ENCODE assay signal across 8 cellular contexts in the genomic region with DNA sequence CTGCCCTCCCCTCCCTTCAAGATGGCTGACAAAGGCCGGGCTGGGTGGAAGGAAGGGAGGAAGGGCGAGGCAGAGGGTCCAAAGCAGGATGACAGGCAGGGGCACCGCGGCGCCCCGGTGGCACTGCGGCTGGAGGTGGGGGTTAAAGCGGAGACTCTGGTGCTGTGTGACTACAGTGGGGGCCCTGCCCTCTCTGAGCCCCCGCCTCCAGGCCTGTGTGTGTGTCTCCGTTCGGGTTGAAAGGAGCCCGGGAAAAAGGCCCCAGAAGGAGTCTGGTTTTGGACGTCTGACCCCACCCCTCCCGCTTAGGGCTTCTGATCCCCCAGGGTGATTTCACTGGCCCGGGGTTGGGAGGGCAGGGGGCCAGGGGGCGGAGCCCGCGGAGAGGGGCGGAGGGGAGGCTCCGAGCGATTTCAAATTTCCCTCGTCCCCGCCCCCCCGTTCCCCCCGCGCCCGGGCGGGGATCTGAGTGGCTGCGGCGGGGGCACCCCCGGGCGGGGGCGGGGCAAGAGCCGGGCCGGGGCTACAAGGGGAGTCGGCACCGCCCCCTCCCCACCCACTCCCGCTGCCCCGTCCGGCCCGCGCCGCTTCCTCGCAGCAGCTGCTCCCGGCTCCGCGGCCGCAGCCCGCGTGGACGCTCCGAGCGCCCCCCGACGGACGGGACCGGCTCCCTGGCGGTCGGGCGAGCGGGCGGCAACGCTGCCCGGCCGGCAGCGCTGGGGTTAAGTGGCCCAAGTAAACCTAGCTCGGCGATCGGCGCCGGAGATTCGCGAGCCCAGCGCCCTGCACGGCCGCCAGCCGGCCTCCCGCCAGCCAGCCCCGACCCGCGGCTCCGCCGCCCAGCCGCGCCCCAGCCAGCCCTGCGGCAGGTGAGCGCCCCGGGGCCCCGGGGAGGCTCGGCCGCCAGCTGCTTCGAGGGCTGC. TPM values are rescaled to one million over a fixed set of nuclear protein-coding genes. Genes with fewer than 3 reads are reported as not detected.
DNase-seq lines count a peak whose midpoint lies in the region; ATAC-seq lines count a peak whose summit lies in the region.

A gene (plus strand): TSS at position 555 of the 923 bp plus-strand sequence. CDS start 17,939 bp downstream, outside the sequence.

- H3K4me1 ChIP-seq in ectodermal cell (ENCODE audit: control insufficient read depth, insufficient read depth, low read length), result peaks cover 6% of the 10 kb centered on the region

- ATAC-seq in HG03103 (IDR thresholded peaks at IDR 0.05; ENCODE audit: low read depth, unreplicated experiment), result peak; percentile 51

- no peaks in the 10 kb centered on the region for H3K27me3 ChIP-seq in ectodermal cell (ENCODE audit: control insufficient read depth, insufficient read depth, low read length, poor library complexity, severe bottlenecking)

- 0 to 1% methylated on average over 91 to 92 of the region's 92 CpGs for WGBS in ectodermal cell, 2 experiments

- H3K9me3 ChIP-seq in ectodermal cell (ENCODE audit: control insufficient read depth, low read length), result no peaks in the 10 kb centered on the region

- peak; percentile 76 for DNase-seq in NK-92 treated with Interleukin-12 subunit alpha and Interleukin-12 subunit beta, amount 100 ng/mL, for 24 hours (lab: John Stamatoyannopoulos, UW)
- DNase-seq in NK-92 (lab: John Stamatoyannopoulos, UW; ENCODE audit: unreplicated experiment), result no peak
- DNase-seq in NCI-H510A (lab: John Stamatoyannopoulos, UW), result peak; percentile 84
- DNase-seq in activated CD4-positive, alpha-beta T cell treated with anti-CD3 and anti-CD28 coated beads, Interleukin-2, amount 50 U/mL, for 24 hours (ENCODE audit: low read depth in 1 of 2, low spot score in 1 of 2), result peak; percentile 41 to 55
- DNase-seq in medulla oblongata (ENCODE audit: extremely low spot score), result peak; percentile 69
- DNase-seq in stimulated activated CD4-positive, alpha-beta T cell treated with anti-CD3 and anti-CD28 coated beads, TNF-alpha, amount 100 ng/mL, for 4 hours (ENCODE audit: low read depth in 3 of 3), result peak; percentile 51 to 60 (median 55)

- H3K36me3 ChIP-seq in ectodermal cell (ENCODE audit: control insufficient read depth, insufficient read depth, low read length), result no peaks in the 10 kb centered on the region

- peak within 1 kb of the TSS; percentile 90 for H3K4me3 ChIP-seq in ectodermal cell (ENCODE audit: insufficient read depth, low read depth, low read length)

- H3K27ac ChIP-seq in ectodermal cell (ENCODE audit: insufficient read depth, low read depth, low read length, poor library complexity, severe bottlenecking), result peak within 1 kb of the TSS; percentile 80

RNA-seq across cellular contexts. Expression of the gene that starts here (rescaled TPM):
- 92.5 TPM for polyA plus RNA-seq in ectodermal cell (2013, experiment 1 of 4)
- polyA plus RNA-seq in ectodermal cell (2013, experiment 2 of 4), result 99.9 TPM
- 61.7 TPM for polyA plus RNA-seq in ectodermal cell (2013, experiment 3 of 4)
- polyA plus RNA-seq in ectodermal cell (2013, experiment 4 of 4), result 60.2 TPM
